ENCODE assay signal across 8 cellular contexts in genomic region chr4:155758500-155759371, GRCh38. TPM values are rescaled to one million over a fixed set of nuclear protein-coding genes. Genes with fewer than 3 reads are reported as not detected.
DNase-seq lines count a peak whose midpoint lies in the region; ATAC-seq and TF ChIP-seq lines count a peak whose summit lies in the region.

TSS of gene GUCY1B1 (plus strand) at chr4:155759021. CDS start at chr4:155759141, 120 bp downstream.

- H3K27ac Mint-ChIP-seq in CD4-positive, CD25-positive, alpha-beta regulatory T cell = no peak within 1 kb of the TSS

- no peaks in the 10 kb centered on the region for H3K9me3 ChIP-seq in CD4-positive, CD25-positive, alpha-beta regulatory T cell (ENCODE audit: control insufficient read depth in 2 of 2, low read length in 2 of 2)
- H3K9me3 ChIP-seq in heart left ventricle (no peaks in the 10 kb centered on the region), parathyroid adenoma (ENCODE audit: control insufficient read depth, low read length) (no peaks in the 10 kb centered on the region), tibial nerve (no peaks in the 10 kb centered on the region)

- H3K4me3 ChIP-seq in CD4-positive, CD25-positive, alpha-beta regulatory T cell (ENCODE audit: low read depth, low read length) = no peak within 1 kb of the TSS
- H3K4me3 ChIP-seq in heart left ventricle = peak within 1 kb of the TSS; percentile 58 to 90 (median 83)
- H3K4me3 ChIP-seq in parathyroid adenoma (ENCODE audit: low read depth, low read length) = peak within 1 kb of the TSS; percentile 63
- peak within 1 kb of the TSS; percentile 42 to 74 (median 60) for H3K4me3 ChIP-seq in tibial nerve

- H3K27me3 ChIP-seq in CD4-positive, CD25-positive, alpha-beta regulatory T cell (ENCODE audit: control insufficient read depth, insufficient read depth, low read length) = peaks cover 15% of the 10 kb centered on the region
- H3K27me3 ChIP-seq in heart left ventricle = peaks cover 0 to 6% (median 0%) of the 10 kb centered on the region in 9 donors
- no peaks in the 10 kb centered on the region for H3K27me3 ChIP-seq in parathyroid adenoma (ENCODE audit: control insufficient read depth, insufficient read depth, low read length)
- no peaks in the 10 kb centered on the region for H3K27me3 ChIP-seq in tibial nerve

- TF ChIP-seq CTCF in heart left ventricle (IDR thresholded peaks at IDR 0.05) (peak; percentile 26 to 76 (median 48)), parathyroid adenoma (IDR thresholded peaks at IDR 0.05) (peak; percentile 51), tibial nerve (IDR thresholded peaks at IDR 0.05) (peak; percentile 18 to 67 (median 50))

- DNase-seq in CD4-positive, CD25-positive, alpha-beta regulatory T cell = peak; percentile 7 to 68 (median 53)
- DNase-seq in T follicular helper cell (ENCODE audit: low read depth) = peak; percentile 21
- peak; percentile 94 for DNase-seq in amniotic epithelial cell (ENCODE audit: low read depth)
- DNase-seq in heart left ventricle = peak; percentile 97 to 98 (median 97)
- peak; percentile 78 to 81 for DNase-seq in tibial nerve (ENCODE audit: low spot score in 2 of 2)

- H3K27ac ChIP-seq in CD4-positive, CD25-positive, alpha-beta regulatory T cell (ENCODE audit: insufficient read depth, low read length, poor library complexity, severe bottlenecking) = no peak within 1 kb of the TSS
- H3K27ac ChIP-seq in heart left ventricle (peak within 1 kb of the TSS; percentile 74 to 95 (median 90)), parathyroid adenoma (peak within 1 kb of the TSS; percentile 98), tibial nerve (peak within 1 kb of the TSS; percentile 32 to 84 (median 78))

- peak within 1 kb of the TSS in 2 of 4 donors; percentile 59 to 62 for H3K4me3 Mint-ChIP-seq in CD4-positive, CD25-positive, alpha-beta regulatory T cell

- H3K9me3 Mint-ChIP-seq in CD4-positive, CD25-positive, alpha-beta regulatory T cell = peaks cover 0 to 5% (median 0%) of the 10 kb centered on the region in 7 donors

- peaks cover 24% of the 10 kb centered on the region for H3K27me3 Mint-ChIP-seq in CD4-positive, CD25-positive, alpha-beta regulatory T cell

- WGBS in heart left ventricle, 4 donors = 6 to 9% (median 7%) methylated on average over 28 to 51 of the region's 51 CpGs
- WGBS in tibial nerve, 2 donors = 14 to 22% methylated on average over 8 to 20 of the region's 51 CpGs

- peaks cover 8% of the 10 kb centered on the region for H3K4me1 ChIP-seq in CD4-positive, CD25-positive, alpha-beta regulatory T cell (ENCODE audit: control insufficient read depth, insufficient read depth, low read length, poor library complexity, severe bottlenecking)
- H3K4me1 ChIP-seq in heart left ventricle (peaks cover 0 to 27% (median 5%) of the 10 kb centered on the region in 12 donors), parathyroid adenoma (peaks cover 6% of the 10 kb centered on the region), tibial nerve (peaks cover 0 to 21% (median 0%) of the 10 kb centered on the region in 4 donors)

- peak; percentile 75 to 86 for ATAC-seq in CD4-positive, CD25-positive, alpha-beta regulatory T cell (ENCODE audit: low read depth in 2 of 2)
- ATAC-seq in GM19372 (IDR thresholded peaks at IDR 0.05; ENCODE audit: low read depth, unreplicated experiment) (peak; percentile 99), HG03520 (IDR thresholded peaks at IDR 0.05; ENCODE audit: unreplicated experiment) (peak; percentile 98), heart left ventricle (peak; percentile 99)

- peak in 1 of 2 donors; percentile 67 for TF ChIP-seq POLR2A in heart left ventricle (IDR thresholded peaks at IDR 0.05)
- TF ChIP-seq POLR2A in tibial nerve (IDR thresholded peaks at IDR 0.05) = peak in 1 of 2 donors; percentile 42

- peak within 1 kb of the TSS; percentile 81 for H2AFZ ChIP-seq in parathyroid adenoma

- TF ChIP-seq EP300 in tibial nerve (IDR thresholded peaks at IDR 0.05) = peak in 1 of 2 donors; percentile 65

- H3K4me2 ChIP-seq in parathyroid adenoma (ENCODE audit: low read length) = peak within 1 kb of the TSS; percentile 70

- peak within 1 kb of the TSS; percentile 84 for H3K9ac ChIP-seq in parathyroid adenoma

- H3K36me3 ChIP-seq in CD4-positive, CD25-positive, alpha-beta regulatory T cell (ENCODE audit: control insufficient read depth, insufficient read depth, low read length) = no peaks in the 10 kb centered on the region
- H3K36me3 ChIP-seq in heart left ventricle (no peaks in the 10 kb centered on the region), parathyroid adenoma (ENCODE audit: control insufficient read depth, insufficient read depth, low read length) (no peaks in the 10 kb centered on the region), tibial nerve (no peaks in the 10 kb centered on the region)

- intact Hi-C loops in heart left ventricle (cut with DNase I) = loop anchor here in 4 of 10 donors (2.0 to 10.0 kb wide), 4 partner anchors 41 to 316 kb away; partner anchors contain the start of gene GUCY1A1 (in 2 of the 4)

- H3K79me2 ChIP-seq in parathyroid adenoma = no peaks in the 10 kb centered on the region

- H3K36me3 Mint-ChIP-seq in CD4-positive, CD25-positive, alpha-beta regulatory T cell = no peaks in the 10 kb centered on the region

- H3K4me1 Mint-ChIP-seq in CD4-positive, CD25-positive, alpha-beta regulatory T cell = peaks cover 0 to 4% (median 1%) of the 10 kb centered on the region in 4 donors

RNA-seq across cellular contexts. Expression of gene GUCY1B1, which starts in this region (rescaled TPM):
- total RNA-seq in CD4-positive, CD25-positive, alpha-beta regulatory T cell = 2.5 TPM
- under 1 TPM in 2 of 4 donors, not detected in 2; 0.12 to 0.16 TPM for polyA plus RNA-seq in CD4-positive, CD25-positive, alpha-beta regulatory T cell
- 10 to 100 TPM; 14.6 to 30.7 (median 18.7) TPM for total RNA-seq in heart left ventricle
- polyA plus RNA-seq in heart left ventricle = 10 to 100 TPM; 12.5 to 15.1 TPM
- 10 to 100 TPM in 3 of 4 donors, 1 to 10 TPM in 1; 8.6 to 17.5 (median 12.3) TPM for total RNA-seq in tibial nerve

Comparison
In these comparisons a context has a peak if more than half of its experiments do, and no peak if none do; other contexts are left out.
1. RNA of gene GUCY1B1 (polyA plus RNA-seq): 12.5 to 15.1 TPM in heart left ventricle; 0.12 to 0.16 TPM in CD4-positive, CD25-positive, alpha-beta regulatory T cell; every median in the first group is over 10 times any median in the second.
2. DNase-seq: peak in every context shown above with its lines; median percentile 97 in heart left ventricle; 94 in amniotic epithelial cell; 80 in tibial nerve; 53 in CD4-positive, CD25-positive, alpha-beta regulatory T cell; 21 in T follicular helper cell.
3. Peak in every context shown above with its lines, with median percentiles within 50 percentile points of each other: ATAC-seq and CTCF ChIP-seq.